Comparison of ENCODE assay signal across 21 cellular contexts in the genomic region with DNA sequence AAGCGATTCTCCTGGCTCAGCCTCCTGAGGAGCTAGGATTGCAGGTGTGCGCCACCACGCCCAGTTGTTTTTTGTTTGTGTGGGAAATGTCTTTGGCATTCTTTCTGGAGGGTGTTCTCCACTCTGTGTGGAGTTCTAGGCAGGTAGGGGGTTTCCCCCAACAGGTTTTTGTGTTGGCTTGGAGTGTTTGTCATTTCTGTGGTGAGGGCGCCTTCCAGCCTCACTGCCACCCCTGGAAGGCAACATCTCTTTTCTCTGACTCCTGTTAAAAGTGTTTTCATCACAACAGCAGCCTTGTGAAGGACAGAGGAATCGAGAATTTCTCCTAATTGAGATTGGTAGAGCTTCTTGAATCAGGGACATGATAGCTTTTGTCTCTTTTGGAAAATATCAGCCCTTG.
DNase-seq lines count a peak whose midpoint lies in the region; ATAC-seq and TF ChIP-seq lines count a peak whose summit lies in the region.
"Had no signal": no experiment of that assay in that cellular context is flagged by ENCODE, and none has a peak within 500 bp of the region (broad histone marks: within the 10 kb centered on the region; RNA-seq: fewer than 3 reads in every experiment).

No MANE protein-coding gene starts in this region.

- intact Hi-C loops in heart left ventricle (cut with DNase I) (no loop called here), cardiac septum (cut with DNase I) (no loop called here), left lung (cut with DNase I) (no loop called here)

- peaks cover 23% of the 10 kb centered on the region for H3K9me3 Mint-ChIP-seq in WTC11
- peaks cover 7 to 11% of the 10 kb centered on the region in 2 donors for H3K9me3 Mint-ChIP-seq in stimulated activated naive B cell treated with anti-CD40 and anti-IgM and Interleukin-4, amounts not matched to agents 10 μg/mL and 1 μg/mL and 100 μg/mL, for 72 hours
- no peaks in the 10 kb centered on the region for H3K9me3 Mint-ChIP-seq in activated T-cell treated with anti-CD3 and anti-CD28 coated beads, Interleukin-2, amount 50 U/mL, for 4 hours

- H3K36me3 Mint-ChIP-seq in WTC11: peaks cover 22% of the 10 kb centered on the region
- H3K36me3 Mint-ChIP-seq in stimulated activated naive B cell treated with anti-CD40 and anti-IgM and Interleukin-4, amounts not matched to agents 10 μg/mL and 1 μg/mL and 100 μg/mL, for 72 hours: peaks cover 14 to 24% of the 10 kb centered on the region in 2 donors
- H3K36me3 Mint-ChIP-seq in activated T-cell treated with anti-CD3 and anti-CD28 coated beads, Interleukin-2, amount 50 U/mL, for 4 hours (ENCODE audit: insufficient read depth): no peaks in the 10 kb centered on the region

- TF ChIP-seq POLR2A in heart left ventricle (IDR thresholded peaks at IDR 0.05): no peak

- no peak for ATAC-seq in heart left ventricle
- no peak for ATAC-seq in WTC11
- ATAC-seq in left lung: peak; percentile 70
- ATAC-seq in stimulated activated naive B cell treated with anti-CD40 and anti-IgM and Interleukin-4, amounts not matched to agents 10 μg/mL and 1 μg/mL and 100 μg/mL, for 72 hours (replicated peaks): no peak
- no peak for ATAC-seq in activated T-cell treated with anti-CD3 and anti-CD28 coated beads, Interleukin-2, amount 50 U/mL, for 4 hours
- ATAC-seq: GM23338 had no signal

- H3K27ac ChIP-seq in heart left ventricle: no peak overlapping the region
- no peak overlapping the region for H3K27ac ChIP-seq in left lung
- H3K27ac ChIP-seq: 22Rv1; BLaER1 treated with 17β-estradiol and CSF1 and Interleukin-3, amounts not matched to agents 10 nM and 100 nM had no signal

- DNase-seq in heart left ventricle (peak in 3 of 5 donors; percentile 1 to 11 (median 3)), cardiac septum (ENCODE audit: low spot score) (no peak), WTC11 (ENCODE audit: low spot score) (no peak), left lung (no peak), NCI-H2107 (lab: John Stamatoyannopoulos, UW) (no peak), COLO829 (ENCODE audit: low spot score) (no peak)
- no peak for DNase-seq in stimulated activated naive B cell treated with anti-CD40 and anti-IgM and Interleukin-4, amounts not matched to agents 10 μg/mL and 1 μg/mL and 100 μg/mL, for 72 hours
- DNase-seq in activated T-cell treated with anti-CD3 and anti-CD28 coated beads, Interleukin-2, amount 50 U/mL, for 4 hours: no peak
- DNase-seq: BE2C; Calu3; CD4-positive, alpha-beta T cell; CD8-positive, alpha-beta memory T cell; COR-L47; DMS53; DMS79 treated with DMSO at 0.1 percent for 48 hours; GF-D8 had no signal

- WGBS in heart left ventricle, 4 donors: 93 to 97% (median 96%) methylated on average over 5 of the region's 5 CpGs

- H3K36me3 ChIP-seq in heart left ventricle (no peaks in the 10 kb centered on the region), left lung (no peaks in the 10 kb centered on the region)
- H3K36me3 ChIP-seq: BE2C, HAP-1 had no signal

- CTCF ChIA-PET in WTC11 (lab: Charles Lee): interaction anchor here (0.7 kb wide), 1 partner anchor 175 kb away, joined by 7 read pairs; no protein-coding TSS in a partner anchor

- peaks cover 30% of the 10 kb centered on the region for H3K4me1 Mint-ChIP-seq in WTC11
- H3K4me1 Mint-ChIP-seq in stimulated activated naive B cell treated with anti-CD40 and anti-IgM and Interleukin-4, amounts not matched to agents 10 μg/mL and 1 μg/mL and 100 μg/mL, for 72 hours: peaks cover 20 to 47% of the 10 kb centered on the region in 2 donors
- peaks cover 3% of the 10 kb centered on the region for H3K4me1 Mint-ChIP-seq in activated T-cell treated with anti-CD3 and anti-CD28 coated beads, Interleukin-2, amount 50 U/mL, for 4 hours (ENCODE audit: low read depth)

- H3K4me3 ChIP-seq in heart left ventricle (no peak overlapping the region), left lung (no peak overlapping the region)
- H3K4me3 ChIP-seq: BLaER1 treated with 17β-estradiol and CSF1 and Interleukin-3, amounts not matched to agents 10 nM and 100 nM; GM23338; HAP-1 had no signal

- 0 out of 2 replicates have a peak overlapping the region, but pooled peaks have one; percentile 24 for H3K27ac Mint-ChIP-seq in WTC11
- peak overlapping the region; percentile 59 for H3K27ac Mint-ChIP-seq in stimulated activated naive B cell treated with anti-CD40 and anti-IgM and Interleukin-4, amounts not matched to agents 10 μg/mL and 1 μg/mL and 100 μg/mL, for 72 hours
- H3K27ac Mint-ChIP-seq: CD14-positive monocyte; CD4-positive, alpha-beta T cell; GM23338 had no signal

- no peaks in the 10 kb centered on the region for H3K4me1 ChIP-seq in heart left ventricle
- no peaks in the 10 kb centered on the region for H3K4me1 ChIP-seq in left lung
- H3K4me1 ChIP-seq: BE2C, HAP-1 had no signal

- H3K9me3 ChIP-seq in heart left ventricle (peaks cover 0 to 15% (median 0%) of the 10 kb centered on the region in 12 donors), left lung (peaks cover 0 to 6% of the 10 kb centered on the region in 2 donors)
- H3K9me3 ChIP-seq: BE2C, HAP-1 had no signal

- POLR2A ChIA-PET in WTC11 (lab: Charles Lee): no interaction called here

- H3K27me3 ChIP-seq in heart left ventricle: no peaks in the 10 kb centered on the region
- H3K27me3 ChIP-seq in left lung: no peaks in the 10 kb centered on the region

- no peaks in the 10 kb centered on the region for H3K27me3 Mint-ChIP-seq in WTC11 (ENCODE audit: low read depth)
- H3K27me3 Mint-ChIP-seq in stimulated activated naive B cell treated with anti-CD40 and anti-IgM and Interleukin-4, amounts not matched to agents 10 μg/mL and 1 μg/mL and 100 μg/mL, for 72 hours: no peaks in the 10 kb centered on the region
- no peaks in the 10 kb centered on the region for H3K27me3 Mint-ChIP-seq in activated T-cell treated with anti-CD3 and anti-CD28 coated beads, Interleukin-2, amount 50 U/mL, for 4 hours (ENCODE audit: low read depth)
- H3K27me3 Mint-ChIP-seq: CD4-positive, alpha-beta T cell; CD8-positive, alpha-beta memory T cell had no signal

- no peak overlapping the region for H3K4me3 Mint-ChIP-seq in WTC11
- no peak overlapping the region for H3K4me3 Mint-ChIP-seq in stimulated activated naive B cell treated with anti-CD40 and anti-IgM and Interleukin-4, amounts not matched to agents 10 μg/mL and 1 μg/mL and 100 μg/mL, for 72 hours
- no peak overlapping the region for H3K4me3 Mint-ChIP-seq in activated T-cell treated with anti-CD3 and anti-CD28 coated beads, Interleukin-2, amount 50 U/mL, for 4 hours
- H3K4me3 Mint-ChIP-seq: CD14-positive monocyte; CD4-positive, alpha-beta T cell; CD8-positive, alpha-beta memory T cell; GM23338 had no signal

- no peak for TF ChIP-seq CTCF in heart left ventricle (IDR thresholded peaks at IDR 0.05)
- no peak for TF ChIP-seq CTCF in WTC11 (IDR thresholded peaks at IDR 0.05)
- TF ChIP-seq CTCF in left lung (IDR thresholded peaks at IDR 0.05): no peak

TF ChIP-seq in WTC11, 78 proteins besides CTCF, POLR2A, EP300 and RAD21 (continues in another document):
- TF ChIP-seq, protein P1, sequence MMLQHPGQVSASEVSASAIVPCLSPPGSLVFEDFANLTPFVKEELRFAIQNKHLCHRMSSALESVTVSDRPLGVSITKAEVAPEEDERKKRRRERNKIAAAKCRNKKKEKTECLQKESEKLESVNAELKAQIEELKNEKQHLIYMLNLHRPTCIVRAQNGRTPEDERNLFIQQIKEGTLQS (CRISPR knock-in tag; conservative IDR thresholded peaks at IDR 0.05): no peak
- TF ChIP-seq E2F1 (CRISPR knock-in tag; IDR thresholded peaks at IDR 0.05): no peak
- TF ChIP-seq FOXJ3 (CRISPR knock-in tag; IDR thresholded peaks at IDR 0.05; ENCODE audit: borderline replicate concordance): no peak
- no peak for TF ChIP-seq ZNF423 (CRISPR knock-in tag; IDR thresholded peaks at IDR 0.05)
- TF ChIP-seq SP1 (CRISPR knock-in tag; conservative IDR thresholded peaks at IDR 0.05): no peak
- no peak for TF ChIP-seq E2F5 (CRISPR knock-in tag; IDR thresholded peaks at IDR 0.05)
- TF ChIP-seq, protein P2, sequence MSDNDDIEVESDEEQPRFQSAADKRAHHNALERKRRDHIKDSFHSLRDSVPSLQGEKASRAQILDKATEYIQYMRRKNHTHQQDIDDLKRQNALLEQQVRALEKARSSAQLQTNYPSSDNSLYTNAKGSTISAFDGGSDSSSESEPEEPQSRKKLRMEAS (CRISPR knock-in tag; IDR thresholded peaks at IDR 0.05): no peak
- TF ChIP-seq, protein P3, sequence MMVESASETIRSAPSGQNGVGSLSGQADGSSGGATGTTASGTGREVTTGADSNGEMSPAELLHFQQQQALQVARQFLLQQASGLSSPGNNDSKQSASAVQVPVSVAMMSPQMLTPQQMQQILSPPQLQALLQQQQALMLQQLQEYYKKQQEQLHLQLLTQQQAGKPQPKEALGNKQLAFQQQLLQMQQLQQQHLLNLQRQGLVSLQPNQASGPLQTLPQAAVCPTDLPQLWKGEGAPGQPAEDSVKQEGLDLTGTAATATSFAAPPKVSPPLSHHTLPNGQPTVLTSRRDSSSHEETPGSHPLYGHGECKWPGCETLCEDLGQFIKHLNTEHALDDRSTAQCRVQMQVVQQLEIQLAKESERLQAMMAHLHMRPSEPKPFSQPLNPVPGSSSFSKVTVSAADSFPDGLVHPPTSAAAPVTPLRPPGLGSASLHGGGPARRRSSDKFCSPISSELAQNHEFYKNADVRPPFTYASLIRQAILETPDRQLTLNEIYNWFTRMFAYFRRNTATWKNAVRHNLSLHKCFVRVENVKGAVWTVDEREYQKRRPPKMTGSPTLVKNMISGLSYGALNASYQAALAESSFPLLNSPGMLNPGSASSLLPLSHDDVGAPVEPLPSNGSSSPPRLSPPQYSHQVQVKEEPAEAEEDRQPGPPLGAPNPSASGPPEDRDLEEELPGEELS (CRISPR knock-in tag; IDR thresholded peaks at IDR 0.05): no peak
- no peak for TF ChIP-seq JUN (CRISPR knock-in tag; IDR thresholded peaks at IDR 0.05)

Comparison
In these comparisons a context has a peak if more than half of its experiments do, and no peak if none do; other contexts are left out.
1. DNase-seq: peak in heart left ventricle (3 of 5); none in cardiac septum (single experiment), WTC11 (single experiment), left lung (0 of 2), stimulated activated naive B cell treated with anti-CD40 and anti-IgM and Interleukin-4, amounts not matched to agents 10 μg/mL and 1 μg/mL and 100 μg/mL, for 72 hours (single experiment), activated T-cell treated with anti-CD3 and anti-CD28 coated beads, Interleukin-2, amount 50 U/mL, for 4 hours (single experiment), NCI-H2107 (single experiment) and COLO829 (single experiment).